1 cellular context compared by ENCODE assay signal in genomic region chr4:143432258-143432591, GRCh38.
TF ChIP-seq lines count a peak whose summit lies in the region.

No MANE protein-coding gene starts in this region.

TF ChIP-seq in GM12878, 131 proteins besides CTCF, POLR2A, EP300 and RAD21:
- TF ChIP-seq IKZF1 (conservative IDR thresholded peaks at IDR 0.05) (no peak), BHLHE40 (IDR thresholded peaks at IDR 0.05; ENCODE audit: borderline replicate concordance in 1 of 2, low read depth in 2 of 2, low read length in 1 of 2) (0 out of 4 replicates have a peak, but pooled peaks of 1 of the 2 experiments have one; percentile 7), SPI1 (IDR thresholded peaks at IDR 0.05; ENCODE audit: borderline replicate concordance, insufficient read depth, low read depth, low read length) (no peak), RAD51 (IDR thresholded peaks at IDR 0.05) (peak; percentile 60; the same call in 1 of the 2 replicates), WRNIP1 (IDR thresholded peaks at IDR 0.05; ENCODE audit: borderline replicate concordance, low read depth, low read length) (no peak), SIN3A (IDR thresholded peaks at IDR 0.05; ENCODE audit: low read depth, low read length) (no peak), ZNF274 (IDR thresholded peaks at IDR 0.05; ENCODE audit: insufficient read depth, insufficient read length) (no peak), SIX5 (IDR thresholded peaks at IDR 0.05; ENCODE audit: low read depth, low read length, severe bottlenecking) (no peak), SKIL (IDR thresholded peaks at IDR 0.05; ENCODE audit: low read depth, poor library complexity, severe bottlenecking) (no peak), LARP7 (IDR thresholded peaks at IDR 0.05) (no peak), MYC (IDR thresholded peaks at IDR 0.05; ENCODE audit: insufficient read depth, insufficient read length, insufficient replicate concordance, low read length, severe bottlenecking) (no peak), ATF3 (IDR thresholded peaks at IDR 0.05; ENCODE audit: borderline replicate concordance, extremely low read depth, low read depth, low read length) (no peak)
